In genomic region chr5:68339921-68340321, GRCh38 we compare ENCODE assay signal across 27 cellular contexts.
DNase-seq lines count a peak whose midpoint lies in the region; ATAC-seq, FAIRE-seq and TF ChIP-seq lines count a peak whose summit lies in the region.
"Had no signal": no experiment of that assay in that cellular context is flagged by ENCODE, and none has a peak within 500 bp of the region (broad histone marks: within the 10 kb centered on the region; RNA-seq: fewer than 3 reads in every experiment).

No MANE protein-coding gene starts in this region.

- H3K27me3 ChIP-seq in mammary epithelial cell (ENCODE audit: insufficient read depth, low read length) (no peaks in the 10 kb centered on the region), breast epithelium (no peaks in the 10 kb centered on the region)
- H3K27me3 ChIP-seq: upper lobe of left lung had no signal

- TF ChIP-seq CTCF in mammary epithelial cell (conservative IDR thresholded peaks at IDR 0.05 in 1 of 2, IDR thresholded peaks at IDR 0.05 in 1 of 2; ENCODE audit: extremely low read depth in 1 of 2, insufficient read depth in 1 of 2, low read depth in 1 of 2, low read length in 2 of 2) (no peak), breast epithelium (IDR thresholded peaks at IDR 0.05) (no peak), astrocyte of the spinal cord (IDR thresholded peaks at IDR 0.05; ENCODE audit: low read depth, low read length) (no peak)

- ATAC-seq in GM18520 (IDR thresholded peaks at IDR 0.05; ENCODE audit: unreplicated experiment): no peak
- no peak for ATAC-seq in HG03354 (IDR thresholded peaks at IDR 0.05; ENCODE audit: poor library complexity, severe bottlenecking, unreplicated experiment)
- ATAC-seq: HepG2; stimulated activated effector memory CD8-positive, alpha-beta T cell treated with anti-CD3 and anti-CD28 coated beads, Interleukin-12 subunit alpha, Interleukin-12 subunit beta, amount 100 ng/mL, for 72 hours had no signal

- dilution Hi-C loops in mammary epithelial cell (cut with HindIII; ENCODE audit: low sequenced_read_pairs): no loop called here

- no peak overlapping the region for H3K4me3 ChIP-seq in mammary epithelial cell (replicated peaks in 1 of 3; ENCODE audit: insufficient read depth in 1 of 3, low read depth in 2 of 3, low read length in 3 of 3)
- no peak overlapping the region for H3K4me3 ChIP-seq in breast epithelium
- H3K4me3 ChIP-seq in astrocyte of the spinal cord (ENCODE audit: low read depth, low read length): no peak overlapping the region
- H3K4me3 ChIP-seq: left ventricle myocardium inferior, upper lobe of left lung had no signal

- in situ Hi-C loops in mammary epithelial cell (cut with MboI; ENCODE audit: low sequenced_read_pairs in 2 of 2) (no loop called here), astrocyte of the spinal cord (cut with HindIII; ENCODE audit: low sequenced_read_pairs) (no loop called here)

- no peak for FAIRE-seq in GM12891 (lab: Jason Lieb, UNC)
- no peak for FAIRE-seq in frontal cortex (lab: Jason Lieb, UNC)
- FAIRE-seq: GM12892, H54, HepG2 had no signal

- no peaks in the 10 kb centered on the region for H3K36me3 ChIP-seq in mammary epithelial cell (ENCODE audit: insufficient read depth, low read length)
- H3K36me3 ChIP-seq in breast epithelium: no peaks in the 10 kb centered on the region
- H3K36me3 ChIP-seq: left ventricle myocardium inferior, upper lobe of left lung had no signal

- H2AFZ ChIP-seq in mammary epithelial cell (ENCODE audit: low read depth, low read length): no peak overlapping the region

- H3K4me1 ChIP-seq in mammary epithelial cell (ENCODE audit: insufficient read depth, low read length) (peaks cover 23% of the 10 kb centered on the region), breast epithelium (peaks cover 0 to 5% of the 10 kb centered on the region in 2 donors)

- no peak overlapping the region for H3K4me2 ChIP-seq in mammary epithelial cell (ENCODE audit: insufficient read depth, low read depth, low read length)

- intact Hi-C loops in mammary epithelial cell (cut with micrococcal nuclease): no loop called here
- intact Hi-C loops in breast epithelium (cut with DNase I; ENCODE audit: low total_unique reads): no loop called here

- H3K79me2 ChIP-seq in mammary epithelial cell (ENCODE audit: insufficient read depth, low read length): no peaks in the 10 kb centered on the region

- WGBS in mammary epithelial cell (ENCODE audit: low coverage, missing lambda C conversion rate): 67% methylated on average over 1 of the region's 1 CpG

- CTCF ChIA-PET in mammary epithelial cell (lab: Charles Lee; ENCODE audit: low non-redundant PET): no interaction called here

- H3K27ac ChIP-seq in mammary epithelial cell (ENCODE audit: insufficient read depth, low read depth, low read length): no peak overlapping the region
- H3K27ac ChIP-seq in breast epithelium: no peak overlapping the region
- H3K27ac ChIP-seq: left ventricle myocardium inferior, upper lobe of left lung had no signal

- peak; percentile 69 for DNase-seq in mammary epithelial cell
- no peak for DNase-seq in breast epithelium (ENCODE audit: low spot score in 2 of 2)
- peak; percentile 41 for DNase-seq in astrocyte of the spinal cord (ENCODE audit: low read depth, low spot score)
- peak; percentile 45 for DNase-seq in kidney glomerular epithelial cell (lab: John Stamatoyannopoulos, UW)
- no peak for DNase-seq in GM12891 (ENCODE audit: insufficient read length, low spot score)
- no peak for DNase-seq in frontal cortex (ENCODE audit: low spot score in 2 of 2)
- DNase-seq: 8988T; activated CD4-positive, alpha-beta T cell treated with anti-CD3 and anti-CD28 coated beads, Interleukin-2, amount 50 U/mL, for 48 hours; activated CD4-positive, CD25-positive, alpha-beta regulatory T cell treated with anti-CD3 and anti-CD28 coated beads, Interleukin-2, amount 50 U/mL, for 72 hours; activated T-cell treated with anti-CD3 and anti-CD28 coated beads, Interleukin-2, amount 50 U/mL, for 48 hours; CD4-positive, alpha-beta memory T cell; Karpas-422; left ventricle myocardium inferior; NCI-H146; NCI-H226; NCI-H69; SHP77 treated with DMSO at 0.1 percent for 48 hours; stimulated activated CD4-positive, alpha-beta T cell treated with anti-CD3 and anti-CD28 coated beads, Interleukin-15, amount 100 ng/mL, for 24 hours; substantia nigra; T-helper 2 cell; upper lobe of left lung had no signal

- TF ChIP-seq POLR2A in breast epithelium (IDR thresholded peaks at IDR 0.05): no peak
- no peak for TF ChIP-seq POLR2A in GM12891 (IDR thresholded peaks at IDR 0.05; ENCODE audit: low read depth, low read length)

- no peak overlapping the region for H3K9ac ChIP-seq in mammary epithelial cell (ENCODE audit: insufficient read depth, low read length)

- no TSS peak for BruUV-seq in mammary epithelial cell (replicated peaks; lab: Mats Ljungman, UMichigan)

- no peaks in the 10 kb centered on the region for H4K20me1 ChIP-seq in mammary epithelial cell (ENCODE audit: insufficient read depth, low read length)

- H3K9me3 ChIP-seq in mammary epithelial cell (replicated peaks; ENCODE audit: insufficient read depth, low read length) (no peaks in the 10 kb centered on the region), breast epithelium (no peaks in the 10 kb centered on the region)
- H3K9me3 ChIP-seq: left ventricle myocardium inferior, upper lobe of left lung had no signal

TF ChIP-seq in GM12891, 5 proteins besides CTCF, POLR2A, EP300 and RAD21:
- TF ChIP-seq POU2F2 (IDR thresholded peaks at IDR 0.05; ENCODE audit: low read depth, low read length): no peak
- no peak for TF ChIP-seq SPI1 (IDR thresholded peaks at IDR 0.05; ENCODE audit: low read depth, low read length)
- no peak for TF ChIP-seq TAF1 (IDR thresholded peaks at IDR 0.05; ENCODE audit: low read depth, low read length)
- TF ChIP-seq POLR2AphosphoS5 (IDR thresholded peaks at IDR 0.05; ENCODE audit: low read depth, low read length): no peak
- TF ChIP-seq PAX5 (IDR thresholded peaks at IDR 0.05; ENCODE audit: insufficient read depth, low read length, severe bottlenecking): no peak

Comparison
In these comparisons a context has a peak if more than half of its experiments do, and no peak if none do; other contexts are left out.
1. DNase-seq: peak in mammary epithelial cell (single experiment), astrocyte of the spinal cord (single experiment) and kidney glomerular epithelial cell (single experiment); none in breast epithelium (0 of 2), GM12891 (single experiment) and frontal cortex (0 of 2).